Comparison of ENCODE assay signal across 2 cellular contexts in the genomic region with DNA sequence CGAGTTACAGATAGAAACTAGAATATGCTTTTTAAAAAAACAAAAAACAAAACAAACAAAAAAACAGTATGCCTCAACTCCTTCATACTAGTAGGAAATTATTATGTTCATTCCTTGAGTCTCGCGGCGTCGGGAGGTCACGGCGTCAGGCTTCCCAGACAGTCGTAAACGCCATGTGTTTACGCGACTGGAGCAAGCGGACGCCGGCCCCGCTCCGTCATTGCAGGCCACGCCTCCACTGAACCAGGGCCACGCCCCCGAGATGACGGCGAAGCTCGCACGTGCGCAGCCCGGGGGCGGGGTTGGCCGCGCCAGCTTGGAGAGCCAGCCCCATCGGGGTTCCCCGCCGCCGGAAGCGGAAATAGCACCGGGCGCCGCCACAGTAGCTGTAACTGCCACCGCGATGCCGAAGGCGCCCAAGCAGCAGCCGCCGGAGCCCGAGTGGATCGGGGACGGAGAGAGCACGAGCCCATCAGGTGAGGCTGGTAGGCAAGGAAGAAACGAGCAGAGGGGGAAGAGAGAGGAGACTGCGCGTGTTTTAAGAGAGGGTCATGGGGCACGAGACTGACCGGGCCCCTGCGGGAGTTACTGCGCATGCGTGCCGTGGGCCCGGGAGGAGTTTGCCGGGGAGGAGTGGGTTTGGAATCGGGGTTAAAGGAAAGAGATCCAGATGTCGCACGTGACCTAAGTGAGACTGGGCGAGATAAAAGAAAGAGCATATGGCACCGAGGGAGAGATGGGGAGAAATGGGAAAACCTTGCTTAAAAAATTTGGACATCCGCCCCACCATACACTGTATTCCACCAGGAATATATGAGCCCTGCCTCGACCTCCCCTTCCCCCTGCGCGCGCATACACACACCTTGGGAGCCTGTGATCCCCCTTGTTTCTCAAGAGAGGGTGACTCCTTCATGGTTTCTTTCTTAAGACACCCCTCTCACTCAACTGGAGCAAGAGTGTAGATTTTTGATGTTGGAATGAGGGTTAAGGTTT.
TF ChIP-seq lines count a peak whose summit lies in the region.

A gene (plus strand): TSS at position 358 of the 993 bp plus-strand sequence. CDS start 46 bp downstream, at position 404.

TF ChIP-seq in IMR-90, 13 proteins besides CTCF, POLR2A, EP300 and RAD21:
- TF ChIP-seq BHLHE40 (IDR thresholded peaks at IDR 0.05; ENCODE audit: low read depth, low read length) (peak; percentile 99), CEBPB (IDR thresholded peaks at IDR 0.05; ENCODE audit: low read depth, low read length) (no peak), NFE2L2 (IDR thresholded peaks at IDR 0.05; ENCODE audit: low read depth, low read length) (no peak), MAFK (IDR thresholded peaks at IDR 0.05; ENCODE audit: low read depth, low read length) (no peak), FOS (IDR thresholded peaks at IDR 0.05; ENCODE audit: low read depth, low read length) (no peak), CHD1 (IDR thresholded peaks at IDR 0.05; ENCODE audit: low read depth, low read length) (0 out of 2 replicates have a peak, but pooled peaks have one; percentile 37), SMC3 (IDR thresholded peaks at IDR 0.05; ENCODE audit: low read depth, low read length) (no peak), MXI1 (IDR thresholded peaks at IDR 0.05; ENCODE audit: borderline replicate concordance, low read depth, low read length) (peak; percentile 96), RCOR1 (IDR thresholded peaks at IDR 0.05; ENCODE audit: insufficient replicate concordance, low read length) (no peak), RFX5 (IDR thresholded peaks at IDR 0.05; ENCODE audit: low read depth, low read length) (no peak), MAZ (IDR thresholded peaks at IDR 0.05; ENCODE audit: borderline replicate concordance, low read depth, low read length) (peak; percentile 90; the same call in 1 of the 2 replicates)
- TF ChIP-seq, protein P1, sequence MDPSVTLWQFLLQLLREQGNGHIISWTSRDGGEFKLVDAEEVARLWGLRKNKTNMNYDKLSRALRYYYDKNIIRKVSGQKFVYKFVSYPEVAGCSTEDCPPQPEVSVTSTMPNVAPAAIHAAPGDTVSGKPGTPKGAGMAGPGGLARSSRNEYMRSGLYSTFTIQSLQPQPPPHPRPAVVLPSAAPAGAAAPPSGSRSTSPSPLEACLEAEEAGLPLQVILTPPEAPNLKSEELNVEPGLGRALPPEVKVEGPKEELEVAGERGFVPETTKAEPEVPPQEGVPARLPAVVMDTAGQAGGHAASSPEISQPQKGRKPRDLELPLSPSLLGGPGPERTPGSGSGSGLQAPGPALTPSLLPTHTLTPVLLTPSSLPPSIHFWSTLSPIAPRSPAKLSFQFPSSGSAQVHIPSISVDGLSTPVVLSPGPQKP (IDR thresholded peaks at IDR 0.05; ENCODE audit: borderline replicate concordance, low read depth, low read length), result no peak
- TF ChIP-seq, protein P2, sequence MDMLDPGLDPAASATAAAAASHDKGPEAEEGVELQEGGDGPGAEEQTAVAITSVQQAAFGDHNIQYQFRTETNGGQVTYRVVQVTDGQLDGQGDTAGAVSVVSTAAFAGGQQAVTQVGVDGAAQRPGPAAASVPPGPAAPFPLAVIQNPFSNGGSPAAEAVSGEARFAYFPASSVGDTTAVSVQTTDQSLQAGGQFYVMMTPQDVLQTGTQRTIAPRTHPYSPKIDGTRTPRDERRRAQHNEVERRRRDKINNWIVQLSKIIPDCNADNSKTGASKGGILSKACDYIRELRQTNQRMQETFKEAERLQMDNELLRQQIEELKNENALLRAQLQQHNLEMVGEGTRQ (IDR thresholded peaks at IDR 0.05; ENCODE audit: low read depth, low read length), result peak; percentile 73

TF ChIP-seq in endothelial cell of umbilical vein, 7 proteins besides CTCF, POLR2A, EP300 and RAD21:
- TF ChIP-seq POLR2AphosphoS5 (IDR thresholded peaks at IDR 0.05; ENCODE audit: insufficient read depth, low read depth, low read length), result peak; percentile 96
- TF ChIP-seq, protein P3, sequence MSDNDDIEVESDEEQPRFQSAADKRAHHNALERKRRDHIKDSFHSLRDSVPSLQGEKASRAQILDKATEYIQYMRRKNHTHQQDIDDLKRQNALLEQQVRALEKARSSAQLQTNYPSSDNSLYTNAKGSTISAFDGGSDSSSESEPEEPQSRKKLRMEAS (IDR thresholded peaks at IDR 0.05; ENCODE audit: insufficient read depth, insufficient read length), result peak; percentile 96
- no peak for TF ChIP-seq FOS (IDR thresholded peaks at IDR 0.05; ENCODE audit: borderline replicate concordance, insufficient read depth, low read length)
- no peak for TF ChIP-seq JUN (IDR thresholded peaks at IDR 0.05; ENCODE audit: borderline replicate concordance, insufficient read depth, insufficient read length, low read depth)
